Comparison of ENCODE assay signal across 17 cellular contexts in the genomic region with DNA sequence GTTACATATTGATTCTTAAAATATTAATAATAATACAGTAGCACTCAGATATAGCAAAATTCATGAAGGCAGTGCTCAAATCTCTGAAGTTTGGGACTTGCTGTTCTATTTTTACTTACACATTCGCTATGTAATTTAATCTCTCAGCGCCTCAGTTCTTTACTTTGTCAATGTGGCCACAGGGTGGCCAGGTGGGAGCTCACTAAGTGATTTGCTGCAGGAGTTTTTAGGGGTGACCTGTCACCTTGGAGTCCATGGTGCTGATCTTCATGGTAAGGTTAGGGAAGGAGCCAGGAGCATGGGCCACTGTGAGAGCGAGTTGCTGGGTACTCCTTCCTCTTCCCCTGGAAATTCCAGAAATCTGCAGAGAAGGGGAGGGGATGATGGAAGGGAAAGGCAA. TPM values are rescaled to one million over a fixed set of nuclear protein-coding genes. Genes with fewer than 3 reads are reported as not detected.
A peak's percentile ranks its signal among the peaks of the same experiment; 100 is the strongest.
DNase-seq lines count a peak whose midpoint lies in the region; ATAC-seq, FAIRE-seq and TF ChIP-seq lines count a peak whose summit lies in the region.
"Had no signal": no experiment of that assay in that cellular context is flagged by ENCODE, and none has a peak within 500 bp of the region (broad histone marks: within the 10 kb centered on the region; RNA-seq: fewer than 3 reads in every experiment).

No MANE protein-coding gene starts in this region.

- DNase-seq in HepG2 (ENCODE audit: low spot score) (no peak), right lobe of liver (no peak), OCI-LY7 (ENCODE audit: low spot score) (no peak), endodermal cell (peak; percentile 54), posterior cingulate gyrus (no peak), inferior parietal cortex (ENCODE audit: extremely low spot score) (no peak)
- no peak for DNase-seq in activated T-cell treated with anti-CD3 and anti-CD28 coated beads, Interleukin-2, amount 50 U/mL, for 1 hour
- DNase-seq in effector CD4-positive, alpha-beta T cell: no peak
- DNase-seq: ACHN; CD4-positive, CD25-positive, alpha-beta regulatory T cell; DMS53; GF-D8 had no signal

- H2AFZ ChIP-seq in HepG2 (ENCODE audit: low read length) (no peak overlapping the region), OCI-LY7 (ENCODE audit: low read length) (no peak overlapping the region)

- no peak overlapping the region for H3K4me3 Mint-ChIP-seq in endodermal cell
- H3K4me3 Mint-ChIP-seq: CD4-positive, CD25-positive, alpha-beta regulatory T cell had no signal

- H3K79me2 ChIP-seq in HepG2 (ENCODE audit: insufficient read depth, low read length) (no peaks in the 10 kb centered on the region), OCI-LY7 (ENCODE audit: insufficient read depth, low read depth, low read length) (no peaks in the 10 kb centered on the region)

- H3K9me2 ChIP-seq in OCI-LY7 (ENCODE audit: insufficient read depth, low read length): no peaks in the 10 kb centered on the region

- H3K27me3 Mint-ChIP-seq in endodermal cell (ENCODE audit: insufficient read depth): peaks cover 5% of the 10 kb centered on the region

- H3K36me3 ChIP-seq in HepG2 (replicated peaks in 1 of 2; ENCODE audit: control insufficient read depth in 1 of 2, insufficient read depth in 2 of 2, low read length in 2 of 2) (no peaks in the 10 kb centered on the region), right lobe of liver (no peaks in the 10 kb centered on the region), OCI-LY7 (ENCODE audit: insufficient read depth, low read length) (no peaks in the 10 kb centered on the region), endodermal cell (ENCODE audit: control insufficient read depth, insufficient read depth, low read length) (no peaks in the 10 kb centered on the region)
- H3K36me3 ChIP-seq: BLaER1 treated with 17β-estradiol and CSF1 and Interleukin-3, amounts not matched to agents 10 nM and 100 nM had no signal

- H3K9me3 ChIP-seq in HepG2 (ENCODE audit: low read length) (no peaks in the 10 kb centered on the region), right lobe of liver (no peaks in the 10 kb centered on the region), OCI-LY7 (ENCODE audit: low read length) (no peaks in the 10 kb centered on the region), endodermal cell (ENCODE audit: control insufficient read depth, low read length) (no peaks in the 10 kb centered on the region)
- H3K9me3 ChIP-seq: BLaER1 treated with 17β-estradiol and CSF1 and Interleukin-3, amounts not matched to agents 10 nM and 100 nM had no signal

- POLR2A ChIA-PET in HepG2 (lab: Yijun Ruan, JAX) (no interaction called here), OCI-LY7 (lab: Charles Lee) (interaction anchor here (1.7 kb wide), 1 partner anchor 42 kb away, joined by 5 read pairs; no protein-coding TSS in a partner anchor)

- TF ChIP-seq RAD21 in HepG2 (CRISPR knock-in tag; IDR thresholded peaks at IDR 0.05): no peak

- H3K27me3 ChIP-seq in HepG2 (ENCODE audit: control insufficient read depth in 1 of 2, insufficient read depth in 2 of 2, low read length in 2 of 2): peaks cover 0 to 2% of the 10 kb centered on the region in 2 experiments; a peak in 1 of 5 replicates
- H3K27me3 ChIP-seq in right lobe of liver: no peaks in the 10 kb centered on the region
- no peaks in the 10 kb centered on the region for H3K27me3 ChIP-seq in endodermal cell (ENCODE audit: control insufficient read depth, insufficient read depth, low read length, poor library complexity, severe bottlenecking)
- H3K27me3 ChIP-seq: BLaER1 treated with 17β-estradiol and CSF1 and Interleukin-3, amounts not matched to agents 10 nM and 100 nM had no signal

- no peak for TF ChIP-seq EP300 in HepG2 (IDR thresholded peaks at IDR 0.05; ENCODE audit: low read depth in 2 of 2, low read length in 2 of 2)
- TF ChIP-seq EP300 in HepG2 (CRISPR knock-in tag; IDR thresholded peaks at IDR 0.05; ENCODE audit: borderline replicate concordance): no peak

- no peak for TF ChIP-seq POLR2A in HepG2 (IDR thresholded peaks at IDR 0.05; ENCODE audit: insufficient read depth in 1 of 2, low read depth in 2 of 2, low read length in 2 of 2)
- no peak for TF ChIP-seq POLR2A in right lobe of liver (IDR thresholded peaks at IDR 0.05)

- 2% methylated on average over 3 of the region's 3 CpGs for WGBS in HepG2 (ENCODE audit: low lambda C conversion rate)
- 75% methylated on average over 2 of the region's 3 CpGs for WGBS in right lobe of liver (ENCODE audit: insufficient coverage, low coverage, low lambda C conversion rate, missing lambda C conversion rate)
- 85% methylated on average over 3 of the region's 3 CpGs; no CpG with 5 or more reads in 1 of the 2 experiments for WGBS in endodermal cell (ENCODE audit: insufficient coverage in 1 of 2, insufficient read length in 1 of 2), 2 experiments

- H3K9me3 Mint-ChIP-seq in endodermal cell: no peaks in the 10 kb centered on the region

- no peak overlapping the region for H3K4me2 ChIP-seq in HepG2 (ENCODE audit: low read depth, low read length)
- H3K4me2 ChIP-seq in OCI-LY7 (ENCODE audit: low read length): no peak overlapping the region
- H3K4me2 ChIP-seq: BLaER1 treated with 17β-estradiol and CSF1 and Interleukin-3, amounts not matched to agents 10 nM and 100 nM had no signal

- H3K4me1 ChIP-seq in HepG2 (ENCODE audit: insufficient read depth, low read length): no peaks in the 10 kb centered on the region
- H3K4me1 ChIP-seq in right lobe of liver: no peaks in the 10 kb centered on the region
- H3K4me1 ChIP-seq in OCI-LY7 (ENCODE audit: insufficient read depth, low read length, poor library complexity, severe bottlenecking): no peaks in the 10 kb centered on the region
- no peaks in the 10 kb centered on the region for H3K4me1 ChIP-seq in endodermal cell (ENCODE audit: control insufficient read depth, insufficient read depth, low read length)

- ATAC-seq in HepG2: peak; percentile 33; the same call in 1 of the 3 replicates
- ATAC-seq in right lobe of liver: no peak

- CTCF ChIA-PET in HepG2 (lab: Yijun Ruan, JAX; ENCODE audit: low intra/inter-chr PET ratio, low total read pairs): no interaction called here
- CTCF ChIA-PET in OCI-LY7 (lab: Charles Lee; ENCODE audit: unreplicated experiment): no interaction called here

- H3K4me3 ChIP-seq in HepG2 (replicated peaks in 1 of 3; ENCODE audit: insufficient read depth in 1 of 3, low read depth in 2 of 3, low read length in 3 of 3) (no peak overlapping the region), right lobe of liver (no peak overlapping the region), OCI-LY7 (ENCODE audit: low read depth, low read length, poor library complexity, severe bottlenecking) (no peak overlapping the region), endodermal cell (ENCODE audit: low read length) (no peak overlapping the region)
- H3K4me3 ChIP-seq: BLaER1 treated with 17β-estradiol and CSF1 and Interleukin-3, amounts not matched to agents 10 nM and 100 nM had no signal

- no peak for FAIRE-seq in HepG2 (lab: Jason Lieb, UNC)
- FAIRE-seq: GM19239, H54 had no signal

- BruUV-seq in HepG2 (replicated peaks; lab: Mats Ljungman, UMichigan) (no TSS peak), OCI-LY7 (replicated peaks; lab: Mats Ljungman, UMichigan) (no TSS peak)

- no peak overlapping the region for H3K9ac ChIP-seq in HepG2 (ENCODE audit: insufficient read depth, low read depth, low read length)
- no peak overlapping the region for H3K9ac ChIP-seq in endodermal cell (ENCODE audit: extremely low read depth, low read length, poor library complexity, severe bottlenecking)
- H3K9ac ChIP-seq: BLaER1 treated with 17β-estradiol and CSF1 and Interleukin-3, amounts not matched to agents 10 nM and 100 nM had no signal

- intact Hi-C loops in HepG2 (cut with micrococcal nuclease; ENCODE audit: unreplicated experiment): no loop called here
- intact Hi-C loops in right lobe of liver (cut with DNase I): no loop called here
- intact Hi-C loops in OCI-LY7 (cut with micrococcal nuclease; ENCODE audit: unreplicated experiment): no loop called here
- intact Hi-C loops in posterior cingulate gyrus (cut with DNase I): no loop called here

- H3K27ac Mint-ChIP-seq in endodermal cell: no peak overlapping the region
- H3K27ac Mint-ChIP-seq: CD4-positive, CD25-positive, alpha-beta regulatory T cell had no signal

- H3K27ac ChIP-seq in HepG2 (ENCODE audit: extremely low read length, insufficient read depth, low read length) (no peak overlapping the region), right lobe of liver (no peak overlapping the region), OCI-LY7 (ENCODE audit: low read depth, low read length, poor library complexity, severe bottlenecking) (no peak overlapping the region), endodermal cell (ENCODE audit: low read depth, low read length) (no peak overlapping the region)
- H3K27ac ChIP-seq: BLaER1 treated with 17β-estradiol and CSF1 and Interleukin-3, amounts not matched to agents 10 nM and 100 nM had no signal

- no peaks in the 10 kb centered on the region for H4K20me1 ChIP-seq in HepG2 (ENCODE audit: insufficient read depth, low read length)
- H4K20me1 ChIP-seq in OCI-LY7 (ENCODE audit: insufficient read depth, low read length): no peaks in the 10 kb centered on the region
- H4K20me1 ChIP-seq: BLaER1 treated with 17β-estradiol and CSF1 and Interleukin-3, amounts not matched to agents 10 nM and 100 nM had no signal

- TF ChIP-seq CTCF in HepG2 (CRISPR knock-in tag; IDR thresholded peaks at IDR 0.05) (no peak), right lobe of liver (IDR thresholded peaks at IDR 0.05) (no peak), OCI-LY7 (conservative IDR thresholded peaks at IDR 0.05; ENCODE audit: low read length) (0 out of 2 replicates have a peak, but pooled peaks have one; percentile 20), endodermal cell (conservative IDR thresholded peaks at IDR 0.05) (peak; percentile 67)

- H3K36me3 Mint-ChIP-seq in endodermal cell (ENCODE audit: low read depth): no peaks in the 10 kb centered on the region
- H3K36me3 Mint-ChIP-seq: CD4-positive, CD25-positive, alpha-beta regulatory T cell had no signal

- no peaks in the 10 kb centered on the region for H3K4me1 Mint-ChIP-seq in endodermal cell
- H3K4me1 Mint-ChIP-seq: CD4-positive, CD25-positive, alpha-beta regulatory T cell had no signal

- in situ Hi-C loops in HepG2 (cut with HindIII; ENCODE audit: extremely low pct_ligation_motif_present, low pct_unique_long_range_greater_than_20kb): loop anchor here (5.0 kb wide), 1 partner anchor 67 kb away; no protein-coding TSS in a partner anchor

RNA-seq across cellular contexts. Expression of a gene that starts 28.1 kb away (rescaled TPM):
- total RNA-seq in HepG2 (2016; rRNA removed; fragmentation: Illumina TruSeq; extraction: Trizol): 0.07 TPM in 1 of 2 replicates, not detected in the other
- total RNA-seq in HepG2 (2016; cell fraction: cytosol; rRNA removed; fragmentation: Illumina TruSeq; extraction: Trizol; ENCODE audit: low read depth): not detected in 2 replicates
- total RNA-seq in HepG2 (2016; cell fraction: insoluble cytoplasmic fraction; rRNA removed; fragmentation: Illumina TruSeq; extraction: Trizol): not detected in 2 replicates
- total RNA-seq in HepG2 (2016; cell fraction: membrane; rRNA removed; fragmentation: Illumina TruSeq; extraction: Trizol): 0.21 TPM in 1 of 2 replicates, not detected in the other
- not detected in 2 replicates for total RNA-seq in HepG2 (2016; cell fraction: nucleus; rRNA removed; fragmentation: Illumina TruSeq; extraction: Trizol)
- polyA plus RNA-seq in HepG2 (2011; rRNA removed): 0.03 and 0.10 TPM in 2 replicates
- polyA plus RNA-seq in HepG2 (2011; cell fraction: cytosol; rRNA removed): 0.04 TPM in 1 of 2 replicates, not detected in the other
- 0.40 and 0.56 TPM in 2 replicates for polyA plus RNA-seq in HepG2 (2011; cell fraction: nucleus; rRNA removed)
- polyA plus RNA-seq in HepG2 (2012): 0.07 and 0.60 TPM in 2 replicates
- polyA plus RNA-seq in HepG2 (2016; cell fraction: cytosol; fragmentation: Illumina TruSeq; extraction: Trizol; ENCODE audit: low read depth): not detected in 2 replicates
- not detected in 2 replicates for polyA plus RNA-seq in HepG2 (2016; cell fraction: insoluble cytoplasmic fraction; fragmentation: Illumina TruSeq; extraction: Trizol; ENCODE audit: low read depth)
- polyA plus RNA-seq in HepG2 (2016; cell fraction: membrane; fragmentation: Illumina TruSeq; extraction: Trizol; ENCODE audit: low read depth): not detected in 2 replicates
- not detected in 2 replicates for polyA plus RNA-seq in HepG2 (2016; cell fraction: nucleus; fragmentation: Illumina TruSeq; extraction: Trizol; ENCODE audit: insufficient read depth, low read depth)
- polyA minus RNA-seq in HepG2 (2011; rRNA and poly(A)+ RNA removed; ENCODE audit: low replicate concordance): not detected in 2 replicates
- polyA minus RNA-seq in HepG2 (2011; cell fraction: cytosol; rRNA and poly(A)+ RNA removed): not detected in 2 replicates
- 0.13 TPM in 1 of 2 replicates, not detected in the other for polyA minus RNA-seq in HepG2 (2011; cell fraction: nucleus; rRNA and poly(A)+ RNA removed)
- total RNA-seq in right lobe of liver: under 1 TPM in 1 of 6 experiments, not detected in 5; 0.15 TPM
- not detected in 2 replicates for total RNA-seq in OCI-LY7 (2014; rRNA removed; shearing (Covaris generic))
- not detected in 2 replicates for total RNA-seq in OCI-LY7 (2022)
- under 1 TPM; 0.18 to 0.40 TPM for total RNA-seq in endodermal cell
- 0.25 TPM for polyA plus RNA-seq in endodermal cell (2013, experiment 1 of 2)
- polyA plus RNA-seq in endodermal cell (2013, experiment 2 of 2): 0.33 TPM
- total RNA-seq: A172, HT-29 had no signal
- polyA plus RNA-seq: CD4-positive, CD25-positive, alpha-beta regulatory T cell had no signal

RNA-seq across cellular contexts. Expression of a gene that starts 41.9 kb away (rescaled TPM):
- total RNA-seq in HepG2 (2016; rRNA removed; fragmentation: Illumina TruSeq; extraction: Trizol) (0.11 TPM in 1 of 2 replicates, not detected in the other), right lobe of liver (not detected), OCI-LY7 (2022) (0.28 and 0.29 TPM in 2 replicates), endodermal cell (not detected)
- total RNA-seq in HepG2 (2016; cell fraction: cytosol; rRNA removed; fragmentation: Illumina TruSeq; extraction: Trizol; ENCODE audit: low read depth): 0.44 and 0.71 TPM in 2 replicates
- 0.13 TPM in 1 of 2 replicates, not detected in the other for total RNA-seq in HepG2 (2016; cell fraction: insoluble cytoplasmic fraction; rRNA removed; fragmentation: Illumina TruSeq; extraction: Trizol)
- 0.17 and 0.28 TPM in 2 replicates for total RNA-seq in HepG2 (2016; cell fraction: membrane; rRNA removed; fragmentation: Illumina TruSeq; extraction: Trizol)
- total RNA-seq in HepG2 (2016; cell fraction: nucleus; rRNA removed; fragmentation: Illumina TruSeq; extraction: Trizol): 0.37 and 0.60 TPM in 2 replicates
- polyA plus RNA-seq in HepG2 (2011; rRNA removed): 0.05 TPM in 1 of 2 replicates, not detected in the other
- not detected in 2 replicates for polyA plus RNA-seq in HepG2 (2011; cell fraction: cytosol; rRNA removed)
- polyA plus RNA-seq in HepG2 (2011; cell fraction: nucleus; rRNA removed): 0.07 and 0.10 TPM in 2 replicates
- polyA plus RNA-seq in HepG2 (2012): 0.17 and 0.23 TPM in 2 replicates
- 0.05 and 0.08 TPM in 2 replicates for polyA plus RNA-seq in HepG2 (2016; cell fraction: cytosol; fragmentation: Illumina TruSeq; extraction: Trizol; ENCODE audit: low read depth)
- not detected in 2 replicates for polyA plus RNA-seq in HepG2 (2016; cell fraction: insoluble cytoplasmic fraction; fragmentation: Illumina TruSeq; extraction: Trizol; ENCODE audit: low read depth)
- polyA plus RNA-seq in HepG2 (2016; cell fraction: membrane; fragmentation: Illumina TruSeq; extraction: Trizol; ENCODE audit: low read depth): 0.07 TPM in 1 of 2 replicates, not detected in the other
- not detected in 2 replicates for polyA plus RNA-seq in HepG2 (2016; cell fraction: nucleus; fragmentation: Illumina TruSeq; extraction: Trizol; ENCODE audit: insufficient read depth, low read depth)
- polyA minus RNA-seq in HepG2 (2011; rRNA and poly(A)+ RNA removed; ENCODE audit: low replicate concordance): 0.05 and 0.14 TPM in 2 replicates
- polyA minus RNA-seq in HepG2 (2011; cell fraction: cytosol; rRNA and poly(A)+ RNA removed): 0.26 TPM in 1 of 2 replicates, not detected in the other
- 0.50 and 0.77 TPM in 2 replicates for polyA minus RNA-seq in HepG2 (2011; cell fraction: nucleus; rRNA and poly(A)+ RNA removed)
- not detected in 2 replicates for total RNA-seq in OCI-LY7 (2014; rRNA removed; shearing (Covaris generic))
- polyA plus RNA-seq in endodermal cell (2013, experiment 1 of 2): 0.11 TPM
- polyA plus RNA-seq in endodermal cell (2013, experiment 2 of 2): not detected
- total RNA-seq: A172 had no signal

Comparison
In these comparisons a context has a peak if more than half of its experiments do, and no peak if none do; other contexts are left out.
1. CTCF ChIP-seq: peak in OCI-LY7 (single experiment) and endodermal cell (single experiment); none in HepG2 (single experiment) and right lobe of liver (0 of 4).